ENCODE assay signal across 8 cellular contexts in the genomic region with DNA sequence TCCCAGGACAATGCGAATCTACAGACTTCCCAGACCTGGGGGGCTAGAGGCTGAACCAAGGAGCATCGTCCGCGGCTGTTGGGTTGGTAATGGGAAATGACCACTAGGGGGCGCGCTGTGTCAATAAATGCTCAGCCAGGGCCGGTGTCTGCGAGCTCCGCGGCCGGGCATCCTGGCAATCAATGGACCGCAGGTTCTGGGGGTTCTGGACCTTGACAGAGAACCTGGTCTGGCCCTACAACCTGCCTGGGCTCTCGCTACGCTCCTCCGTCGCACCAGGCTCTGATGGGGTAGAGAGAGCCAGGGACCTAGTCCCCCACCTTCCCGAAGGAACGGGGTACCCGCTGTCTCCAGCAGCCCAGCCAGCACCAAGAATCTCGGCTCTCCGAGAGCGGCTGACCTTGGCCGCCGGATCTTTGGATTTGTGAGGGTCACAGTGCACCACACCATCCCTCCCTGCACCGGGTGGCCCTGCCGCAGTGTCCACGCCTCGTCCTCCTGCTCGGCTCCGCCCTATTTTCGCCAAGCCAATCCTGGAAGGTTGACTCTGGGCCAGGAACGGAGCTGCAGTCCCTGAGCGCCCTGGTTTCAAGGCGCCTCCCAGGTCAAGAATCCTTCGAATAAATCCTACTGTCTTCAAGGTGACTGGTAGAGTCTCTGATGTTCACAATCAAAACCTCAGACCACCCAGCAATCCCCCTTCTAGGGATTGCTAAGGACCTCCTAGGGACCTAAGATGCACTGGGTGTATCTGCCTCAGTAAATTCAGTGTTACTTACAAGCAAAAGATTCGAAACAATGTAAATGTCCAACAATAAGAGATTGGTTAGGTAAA. TPM values are rescaled to one million over a fixed set of nuclear protein-coding genes. Genes with fewer than 3 reads are reported as not detected.
DNase-seq lines count a peak whose midpoint lies in the region; TF ChIP-seq lines count a peak whose summit lies in the region.

No MANE protein-coding gene starts in this region.

- H3K36me3 Mint-ChIP-seq in activated T-helper 2 cell treated with anti-CD3 and anti-CD28 coated beads, Interferon-gamma antibody, Interleukin-2, Interleukin-4, amounts not matched to agents 10 μg/mL and 5 μg/mL and 100 μg/mL, durations not matched to agents 14 hours and 24 hours and 36 hours (ENCODE audit: low read depth) = peaks cover 2% of the 10 kb centered on the region
- H3K36me3 Mint-ChIP-seq in nephron (ENCODE audit: low read depth) = no peaks in the 10 kb centered on the region

- intact Hi-C loops in activated T-helper 2 cell treated with anti-CD3 and anti-CD28 coated beads, Interferon-gamma antibody, Interleukin-2, Interleukin-4, amounts not matched to agents 10 μg/mL and 5 μg/mL and 100 μg/mL, durations not matched to agents 14 hours and 24 hours and 36 hours (cut with micrococcal nuclease) = loop anchor here (1.0 to 5.0 kb wide), 6 partner anchors 77 to 466 kb away; a partner anchor contains a TSS

- peak overlapping the region; percentile 74 for H3K4me3 ChIP-seq in fibroblast of villous mesenchyme (ENCODE audit: low read depth, low read length)

- DNase-seq in CD1c-positive myeloid dendritic cell (ENCODE audit: extremely low spot score) (peak; percentile 88), GM20000 (ENCODE audit: low spot score) (peak; percentile 92), HuH-7 (ENCODE audit: low spot score) (peak; percentile 85), RPMI7951 (ENCODE audit: low read depth) (peak; percentile 84), fibroblast of villous mesenchyme (ENCODE audit: low read depth) (peak; percentile 66)
- DNase-seq in activated T-helper 2 cell treated with anti-CD3 and anti-CD28 coated beads, Interferon-gamma antibody, Interleukin-2, Interleukin-4, amounts not matched to agents 10 μg/mL and 5 μg/mL and 100 μg/mL, durations not matched to agents 14 hours and 24 hours and 36 hours (ENCODE audit: low spot score) = peak; percentile 78
- peak; percentile 79 for DNase-seq in stimulated activated naive CD4-positive, alpha-beta T cell treated with Interleukin-2 at 50 U/mL for 16 hours (lab: John Stamatoyannopoulos, UW)

- peak; percentile 90 for TF ChIP-seq CTCF in GM20000 (IDR thresholded peaks at IDR 0.05; ENCODE audit: extremely low read depth, missing control alignments)
- TF ChIP-seq CTCF in fibroblast of villous mesenchyme (IDR thresholded peaks at IDR 0.05; ENCODE audit: insufficient read depth, low read depth, low read length) = peak; percentile 78
- peak; percentile 84 to 90 (median 89) for TF ChIP-seq CTCF in nephron (IDR thresholded peaks at IDR 0.05; ENCODE audit: unreplicated experiment in 3 of 3)

- H3K4me1 Mint-ChIP-seq in activated T-helper 2 cell treated with anti-CD3 and anti-CD28 coated beads, Interferon-gamma antibody, Interleukin-2, Interleukin-4, amounts not matched to agents 10 μg/mL and 5 μg/mL and 100 μg/mL, durations not matched to agents 14 hours and 24 hours and 36 hours (ENCODE audit: low read depth) = peaks cover 17% of the 10 kb centered on the region
- peaks cover 17% of the 10 kb centered on the region for H3K4me1 Mint-ChIP-seq in nephron

- peaks cover 14% of the 10 kb centered on the region for H3K27me3 Mint-ChIP-seq in activated T-helper 2 cell treated with anti-CD3 and anti-CD28 coated beads, Interferon-gamma antibody, Interleukin-2, Interleukin-4, amounts not matched to agents 10 μg/mL and 5 μg/mL and 100 μg/mL, durations not matched to agents 14 hours and 24 hours and 36 hours (ENCODE audit: low read depth)
- H3K27me3 Mint-ChIP-seq in nephron (ENCODE audit: low read depth) = peaks cover 32% of the 10 kb centered on the region

- peak overlapping the region; percentile 38 for H3K27ac Mint-ChIP-seq in activated T-helper 2 cell treated with anti-CD3 and anti-CD28 coated beads, Interferon-gamma antibody, Interleukin-2, Interleukin-4, amounts not matched to agents 10 μg/mL and 5 μg/mL and 100 μg/mL, durations not matched to agents 14 hours and 24 hours and 36 hours
- H3K27ac Mint-ChIP-seq in nephron = peak overlapping the region in 1 of 3 experiments; percentile 60

- peaks cover 5% of the 10 kb centered on the region for H3K9me3 Mint-ChIP-seq in activated T-helper 2 cell treated with anti-CD3 and anti-CD28 coated beads, Interferon-gamma antibody, Interleukin-2, Interleukin-4, amounts not matched to agents 10 μg/mL and 5 μg/mL and 100 μg/mL, durations not matched to agents 14 hours and 24 hours and 36 hours
- peaks cover 3% of the 10 kb centered on the region for H3K9me3 Mint-ChIP-seq in nephron

- peak overlapping the region; percentile 80 for H3K4me3 Mint-ChIP-seq in activated T-helper 2 cell treated with anti-CD3 and anti-CD28 coated beads, Interferon-gamma antibody, Interleukin-2, Interleukin-4, amounts not matched to agents 10 μg/mL and 5 μg/mL and 100 μg/mL, durations not matched to agents 14 hours and 24 hours and 36 hours (ENCODE audit: low read depth)
- H3K4me3 Mint-ChIP-seq in nephron = peak overlapping the region; percentile 86 to 90 (median 87)

RNA-seq across cellular contexts. Expression of a gene that starts 20.3 kb away (rescaled TPM):
- 0.72 and 1.7 TPM in 2 replicates for total RNA-seq in RPMI7951 (2014; rRNA removed; shearing (Covaris generic))
- not detected in 2 replicates for total RNA-seq in activated T-helper 2 cell treated with anti-CD3 and anti-CD28 coated beads, Interferon-gamma antibody, Interleukin-2, Interleukin-4, amounts not matched to agents 10 μg/mL and 5 μg/mL and 100 μg/mL, durations not matched to agents 14 hours and 24 hours and 36 hours
- total RNA-seq in fibroblast of villous mesenchyme = under 0.01 and 0.32 TPM in 2 replicates

RNA-seq across cellular contexts. Expression of a gene that starts 40.3 kb away (rescaled TPM):
- total RNA-seq in RPMI7951 (2014; rRNA removed; shearing (Covaris generic)) = under 0.01 TPM in 1 of 2 replicates, not detected in the other
- total RNA-seq in activated T-helper 2 cell treated with anti-CD3 and anti-CD28 coated beads, Interferon-gamma antibody, Interleukin-2, Interleukin-4, amounts not matched to agents 10 μg/mL and 5 μg/mL and 100 μg/mL, durations not matched to agents 14 hours and 24 hours and 36 hours = not detected in 2 replicates
- total RNA-seq in fibroblast of villous mesenchyme = not detected in 2 replicates

Comparison
In these comparisons a context has a peak if more than half of its experiments do, and no peak if none do; other contexts are left out.
1. Peak in every context shown above with its lines: DNase-seq and H3K4me3 ChIP-seq.